ENCODE assay signal across 8 cellular contexts in genomic region chr5:17316973-17317459, GRCh38.
A peak's percentile ranks its signal among the peaks of the same experiment; 100 is the strongest.
DNase-seq lines count a peak whose midpoint lies in the region; ATAC-seq and TF ChIP-seq lines count a peak whose summit lies in the region.

No MANE protein-coding gene starts in this region.

- peaks cover 55% of the 10 kb centered on the region for H3K4me1 ChIP-seq in OCI-LY1 (ENCODE audit: insufficient read depth, low read length, severe bottlenecking)
- H3K4me1 ChIP-seq in lower lobe of right lung = peaks cover 14% of the 10 kb centered on the region
- peaks cover 0 to 16% (median 6%) of the 10 kb centered on the region in 4 donors for H3K4me1 ChIP-seq in tibial artery
- H3K4me1 ChIP-seq in psoas muscle = no peaks in the 10 kb centered on the region

- no peaks in the 10 kb centered on the region for H3K36me3 ChIP-seq in OCI-LY1 (ENCODE audit: insufficient read depth, low read length)
- no peaks in the 10 kb centered on the region for H3K36me3 ChIP-seq in lower lobe of right lung
- H3K36me3 ChIP-seq in tibial artery = no peaks in the 10 kb centered on the region
- H3K36me3 ChIP-seq in psoas muscle (ENCODE audit: insufficient read depth in 1 of 2, low read depth in 1 of 2) = no peaks in the 10 kb centered on the region

- DNase-seq in lower lobe of right lung = no peak
- no peak for DNase-seq in NCI-H2029 (lab: John Stamatoyannopoulos, UW)
- no peak for DNase-seq in tibial artery
- DNase-seq in psoas muscle = no peak
- no peak for DNase-seq in AG20443 (ENCODE audit: low spot score)

- peaks cover 9% of the 10 kb centered on the region; the same call in 1 of the 2 replicates for H3F3A ChIP-seq in OCI-LY1 (ENCODE audit: insufficient read depth, low read length)

- H3K4me2 ChIP-seq in OCI-LY1 (ENCODE audit: low read length) = peak overlapping the region; percentile 92

- H3K79me2 ChIP-seq in OCI-LY1 (ENCODE audit: insufficient read depth, low read length) = no peaks in the 10 kb centered on the region

- H4K20me1 ChIP-seq in OCI-LY1 (ENCODE audit: insufficient read depth, low read length) = no peaks in the 10 kb centered on the region

- peak overlapping the region; percentile 57 for H3K4me3 ChIP-seq in OCI-LY1 (ENCODE audit: low read depth, low read length, poor library complexity, severe bottlenecking)
- no peak overlapping the region for H3K4me3 ChIP-seq in lower lobe of right lung
- no peak overlapping the region for H3K4me3 ChIP-seq in tibial artery
- H3K4me3 ChIP-seq in psoas muscle = no peak overlapping the region

- WGBS in psoas muscle, 3 donors = 43 to 49% (median 45%) methylated on average over 6 of the region's 6 CpGs

- H3K27me3 ChIP-seq in OCI-LY1 (ENCODE audit: insufficient read depth, low read length) = no peaks in the 10 kb centered on the region
- no peaks in the 10 kb centered on the region for H3K27me3 ChIP-seq in lower lobe of right lung (ENCODE audit: low read depth)
- H3K27me3 ChIP-seq in tibial artery = no peaks in the 10 kb centered on the region
- H3K27me3 ChIP-seq in psoas muscle (ENCODE audit: insufficient read depth in 3 of 3, low read length in 2 of 3) = no peaks in the 10 kb centered on the region

- H2AFZ ChIP-seq in OCI-LY1 (ENCODE audit: low read length) = no peak overlapping the region

- no peaks in the 10 kb centered on the region for H3K9me3 ChIP-seq in OCI-LY1 (ENCODE audit: low read length)
- no peaks in the 10 kb centered on the region for H3K9me3 ChIP-seq in lower lobe of right lung
- H3K9me3 ChIP-seq in tibial artery = no peaks in the 10 kb centered on the region
- no peaks in the 10 kb centered on the region for H3K9me3 ChIP-seq in psoas muscle

- intact Hi-C loops in lower lobe of right lung (cut with DNase I) = no loop called here
- intact Hi-C loops in tibial artery (cut with DNase I; ENCODE audit: low total_unique reads) = no loop called here
- intact Hi-C loops in psoas muscle (cut with DNase I) = no loop called here

- no peak for TF ChIP-seq CTCF in OCI-LY1 (IDR thresholded peaks at IDR 0.05; ENCODE audit: low read length)
- TF ChIP-seq CTCF in lower lobe of right lung (IDR thresholded peaks at IDR 0.05) = no peak
- TF ChIP-seq CTCF in tibial artery (IDR thresholded peaks at IDR 0.05) = no peak
- TF ChIP-seq CTCF in psoas muscle (IDR thresholded peaks at IDR 0.05) = no peak

- H3K9ac ChIP-seq in OCI-LY1 (ENCODE audit: low read length) = peak overlapping the region; percentile 68

- peak; percentile 75 for ATAC-seq in GM18861 (IDR thresholded peaks at IDR 0.05; ENCODE audit: unreplicated experiment)
- peak; percentile 69 for ATAC-seq in HG02884 (IDR thresholded peaks at IDR 0.05; ENCODE audit: unreplicated experiment)
- ATAC-seq in lower lobe of right lung = peak; percentile 66 to 85
- no peak for ATAC-seq in psoas muscle

- no peaks in the 10 kb centered on the region for H3K9me2 ChIP-seq in OCI-LY1 (ENCODE audit: low read depth, low read length)

- peak overlapping the region; percentile 99 for H3K27ac ChIP-seq in OCI-LY1 (ENCODE audit: low read depth, low read length, poor library complexity, severe bottlenecking)
- H3K27ac ChIP-seq in lower lobe of right lung = no peak overlapping the region
- H3K27ac ChIP-seq in tibial artery = no peak overlapping the region
- H3K27ac ChIP-seq in psoas muscle = no peak overlapping the region

Comparison
In these comparisons a context has a peak if more than half of its experiments do, and no peak if none do; other contexts are left out.
1. ATAC-seq: peak in GM18861 (single experiment), HG02884 (single experiment) and lower lobe of right lung (2 of 2); none in psoas muscle (0 of 4).